Comparison of ENCODE assay signal across 9 cellular contexts in genomic region chr1:89261926-89262540, GRCh38. TPM values are rescaled to one million over a fixed set of nuclear protein-coding genes. Genes with fewer than 3 reads are reported as not detected.
DNase-seq lines count a peak whose midpoint lies in the region; ATAC-seq and TF ChIP-seq lines count a peak whose summit lies in the region.
"Had no signal": no experiment of that assay in that cellular context is flagged by ENCODE, and none has a peak within 500 bp of the region (broad histone marks: within the 10 kb centered on the region; RNA-seq: fewer than 3 reads in every experiment).

No MANE protein-coding gene starts in this region.

- H3K36me3 ChIP-seq in iPS-20b (ENCODE audit: insufficient read depth, low read depth, low read length) (no peaks in the 10 kb centered on the region), vagina (no peaks in the 10 kb centered on the region)

- intact Hi-C loops in Right ventricle myocardium inferior (cut with DNase I): loop anchor here (5.0 kb wide), 2 partner anchors 50 to 65 kb away; partner anchors contain the start of gene GBP4
- intact Hi-C loops in cardiac septum (cut with DNase I): loop anchor here (5.0 kb wide), 2 partner anchors 50 to 65 kb away; partner anchors contain the start of gene GBP4
- intact Hi-C loops in vagina (cut with DNase I): no loop called here

- H3K9me3 ChIP-seq in iPS-20b (ENCODE audit: insufficient read depth, low read depth, low read length) (no peaks in the 10 kb centered on the region), vagina (no peaks in the 10 kb centered on the region)

- no peak for TF ChIP-seq POLR2A in vagina (IDR thresholded peaks at IDR 0.05)

- DNase-seq in Right ventricle myocardium inferior (ENCODE audit: missing footprints): no peak
- DNase-seq in cardiac septum (ENCODE audit: low spot score): no peak
- DNase-seq in vagina (ENCODE audit: extremely low spot score in 2 of 2): no peak
- DNase-seq in NCI-H1930 (lab: John Stamatoyannopoulos, UW): no peak

- H3K27me3 ChIP-seq in iPS-20b (ENCODE audit: insufficient read depth, low read length) (no peaks in the 10 kb centered on the region), vagina (no peaks in the 10 kb centered on the region)

- peak overlapping the region; percentile 31; the same call in 1 of the 2 replicates for H3K27ac ChIP-seq in VCaP
- H3K27ac ChIP-seq in iPS-20b (ENCODE audit: low read length): no peak overlapping the region
- no peak overlapping the region for H3K27ac ChIP-seq in vagina

- ATAC-seq in Right ventricle myocardium inferior (peak; percentile 39), HG02678 (IDR thresholded peaks at IDR 0.05; ENCODE audit: unreplicated experiment) (no peak), HG03460 (IDR thresholded peaks at IDR 0.05; ENCODE audit: unreplicated experiment) (no peak)

- 0 out of 2 replicates have a peak overlapping the region, but pooled peaks have one; percentile 33 for H3K9ac ChIP-seq in iPS-20b (ENCODE audit: low read depth, low read length)

- H3K4me1 ChIP-seq in iPS-20b (ENCODE audit: insufficient read depth, low read length) (peaks cover 9% of the 10 kb centered on the region; the same call in 1 of the 2 replicates), vagina (peaks cover 22% of the 10 kb centered on the region)

- TF ChIP-seq CTCF in VCaP (conservative IDR thresholded peaks at IDR 0.05) (no peak), vagina (IDR thresholded peaks at IDR 0.05) (no peak)

- H3K4me3 ChIP-seq in iPS-20b (ENCODE audit: low read length): no peak overlapping the region
- peak overlapping the region; percentile 6 to 13 for H3K4me3 ChIP-seq in vagina

RNA-seq across cellular contexts. Expression of gene GBP5, which starts 10.6 kb away (rescaled TPM):
- 0.68 TPM for total RNA-seq in Right ventricle myocardium inferior
- 0.94 TPM for total RNA-seq in cardiac septum
- 4.2 TPM for total RNA-seq in vagina
- total RNA-seq: neural crest cell had no signal
